In genomic region chr11:64893194-64894069, GRCh38 we compare ENCODE assay signal across 1 cellular context.
TF ChIP-seq lines count a peak whose summit lies in the region.

No MANE protein-coding gene starts in this region.

TF ChIP-seq in GM12878, 131 proteins besides CTCF, POLR2A, EP300 and RAD21:
- peak; percentile 47 for TF ChIP-seq NR2F1 (conservative IDR thresholded peaks at IDR 0.05)
- peak; percentile 27; the same call in 1 of the 2 replicates for TF ChIP-seq SPI1 (IDR thresholded peaks at IDR 0.05; ENCODE audit: borderline replicate concordance, insufficient read depth, low read depth, low read length)
- no peak for TF ChIP-seq USF2 (IDR thresholded peaks at IDR 0.05; ENCODE audit: borderline replicate concordance, low read depth, low read length)
- TF ChIP-seq BHLHE40 (IDR thresholded peaks at IDR 0.05; ENCODE audit: borderline replicate concordance in 1 of 2, low read depth in 2 of 2, low read length in 1 of 2), result 0 out of 4 replicates have a peak, but pooled peaks of 1 of the 2 experiments have one; percentile 11
- TF ChIP-seq IKZF2 (IDR thresholded peaks at IDR 0.05), result 0 out of 4 replicates have a peak, but pooled peaks of 1 of the 2 experiments have one; percentile 9
